19 cellular contexts compared by ENCODE assay signal in genomic region chr11:16248248-16248647, GRCh38.
DNase-seq lines count a peak whose midpoint lies in the region; ATAC-seq, FAIRE-seq and TF ChIP-seq lines count a peak whose summit lies in the region.
"Had no signal": no experiment of that assay in that cellular context is flagged by ENCODE, and none has a peak within 500 bp of the region (broad histone marks: within the 10 kb centered on the region; RNA-seq: fewer than 3 reads in every experiment).

No MANE protein-coding gene starts in this region.

- H3K9me3 ChIP-seq in K562 (replicated peaks; ENCODE audit: control insufficient read depth, insufficient read depth, low read depth, low read length) (no peaks in the 10 kb centered on the region), sigmoid colon (no peaks in the 10 kb centered on the region)
- H3K9me3 ChIP-seq: BE2C had no signal

- TF ChIP-seq CTCF in K562 (IDR thresholded peaks at IDR 0.05 in 2 of 3, conservative IDR thresholded peaks at IDR 0.05 in 1 of 3; ENCODE audit: insufficient read depth in 2 of 3, low read depth in 1 of 3, low read length in 3 of 3) = no peak
- no peak for TF ChIP-seq CTCF in sigmoid colon (IDR thresholded peaks at IDR 0.05)

- TF ChIP-seq RAD21 in K562 (CRISPR knock-in tag; conservative IDR thresholded peaks at IDR 0.05 in 1 of 2, IDR thresholded peaks at IDR 0.05 in 1 of 2) = no peak

- H3K4me1 ChIP-seq in K562 (replicated peaks in 1 of 2; ENCODE audit: control insufficient read depth in 2 of 2, insufficient read depth in 2 of 2, low read length in 2 of 2) (no peaks in the 10 kb centered on the region), sigmoid colon (no peaks in the 10 kb centered on the region)
- H3K4me1 ChIP-seq: BE2C, BLaER1 had no signal

- H3K4me2 ChIP-seq in K562 (ENCODE audit: insufficient read depth, low read length) = no peak overlapping the region
- H3K4me2 ChIP-seq: BLaER1 had no signal

- no peak for TF ChIP-seq EP300 in K562 (IDR thresholded peaks at IDR 0.05; ENCODE audit: low read length)
- TF ChIP-seq EP300 in sigmoid colon (IDR thresholded peaks at IDR 0.05) = no peak

- H3K27me3 ChIP-seq in K562 (ENCODE audit: control insufficient read depth in 2 of 2, insufficient read depth in 2 of 2, low read length in 2 of 2) (no peaks in the 10 kb centered on the region), sigmoid colon (no peaks in the 10 kb centered on the region)
- H3K27me3 ChIP-seq: BE2C, BLaER1 had no signal

- no peak overlapping the region for H3K9ac ChIP-seq in K562 (ENCODE audit: insufficient read depth in 1 of 2, low read depth in 2 of 2, low read length in 2 of 2)
- H3K9ac ChIP-seq: BLaER1 had no signal

- no peaks in the 10 kb centered on the region for H4K20me1 ChIP-seq in K562 (replicated peaks; ENCODE audit: control insufficient read depth, insufficient read depth, low read length)
- H4K20me1 ChIP-seq: BLaER1 had no signal

- in situ Hi-C loops in K562 (cut with MboI) = no loop called here

- DNase-seq in K562 (ENCODE audit: extremely low read depth in 1 of 4, low spot score in 3 of 4) = no peak
- peak; percentile 46 for DNase-seq in sigmoid colon
- no peak for DNase-seq in C1 segment of cervical spinal cord (lab: John Stamatoyannopoulos, UW)
- DNase-seq in iPS-NIHi11 (ENCODE audit: low spot score) = no peak
- DNase-seq: 8988T; ACHN; BE2C; CD4-positive, alpha-beta T cell; CD8-positive, alpha-beta T cell; DMS 273 treated with DMSO at 0.1 percent for 48 hours; DMS79 treated with DMSO at 0.1 percent for 48 hours; GF-D8 had no signal

- no peaks in the 10 kb centered on the region for H3K9me1 ChIP-seq in K562 (ENCODE audit: control insufficient read depth, insufficient read depth, low read length)

- no peak overlapping the region for H2AFZ ChIP-seq in K562 (ENCODE audit: low read depth, low read length)

- POLR2A ChIA-PET in K562 (lab: Yijun Ruan, JAX) = interaction anchor here (0.6 kb wide), 1 partner anchor 38 kb away, joined by 6 read pairs; no protein-coding TSS in a partner anchor

- H3K4me3 ChIP-seq in K562 (no peak overlapping the region), sigmoid colon (no peak overlapping the region)
- H3K4me3 ChIP-seq: BLaER1 had no signal

- no TSS peak for BruUV-seq in K562 (replicated peaks; lab: Mats Ljungman, UMichigan)

- H3K79me2 ChIP-seq in K562 (ENCODE audit: control insufficient read depth, insufficient read depth, low read length) = no peaks in the 10 kb centered on the region

- no peak for ATAC-seq in K562
- ATAC-seq in GM18502 (IDR thresholded peaks at IDR 0.05; ENCODE audit: poor library complexity, unreplicated experiment) = no peak
- ATAC-seq: CD8-positive, alpha-beta T cell had no signal

- intact Hi-C loops in K562 (cut with micrococcal nuclease) = no loop called here
- intact Hi-C loops in sigmoid colon (cut with DNase I) = no loop called here

- CTCF ChIA-PET in K562 (lab: Yijun Ruan, JAX; ENCODE audit: low intra/inter-chr PET ratio) = no interaction called here

- FAIRE-seq in K562 (lab: Jason Lieb, UNC) = no peak
- FAIRE-seq: A204.1, G401.6, GM12891, GM18507 had no signal

- H3K36me3 ChIP-seq in K562 (ENCODE audit: control insufficient read depth, insufficient read depth, low read length) (no peaks in the 10 kb centered on the region), sigmoid colon (no peaks in the 10 kb centered on the region)
- H3K36me3 ChIP-seq: BE2C, BLaER1 had no signal

- WGBS in K562 (ENCODE audit: insufficient coverage, low coverage, missing lambda C conversion rate) = 40% methylated on average over 2 of the region's 2 CpGs
- WGBS in sigmoid colon, 2 donors = 78 to 82% methylated on average over 2 of the region's 2 CpGs

- no peak for TF ChIP-seq POLR2A in K562 (conservative IDR thresholded peaks at IDR 0.05)
- TF ChIP-seq POLR2A in sigmoid colon (IDR thresholded peaks at IDR 0.05) = no peak

- H3K27ac ChIP-seq in K562 (ENCODE audit: extremely low read depth, low read depth, low read length) = no peak overlapping the region
- no peak overlapping the region for H3K27ac ChIP-seq in sigmoid colon
- H3K27ac ChIP-seq: BLaER1, C4-2B had no signal

TF ChIP-seq in K562, 482 proteins besides CTCF, POLR2A, EP300 and RAD21:
- TF ChIP-seq ZNF280A (IDR thresholded peaks at IDR 0.05; ENCODE audit: low read depth, partially characterized antibody) = peak; percentile 62
- peak; percentile 66; the same call in 1 of the 2 replicates for TF ChIP-seq CBX5 (IDR thresholded peaks at IDR 0.05; ENCODE audit: borderline replicate concordance, low read depth)
- TF ChIP-seq HMGXB4 (CRISPR knock-in tag; IDR thresholded peaks at IDR 0.05) = no peak
TF ChIP-seq in K562: peak in this region for 2.
